In the genomic region with DNA sequence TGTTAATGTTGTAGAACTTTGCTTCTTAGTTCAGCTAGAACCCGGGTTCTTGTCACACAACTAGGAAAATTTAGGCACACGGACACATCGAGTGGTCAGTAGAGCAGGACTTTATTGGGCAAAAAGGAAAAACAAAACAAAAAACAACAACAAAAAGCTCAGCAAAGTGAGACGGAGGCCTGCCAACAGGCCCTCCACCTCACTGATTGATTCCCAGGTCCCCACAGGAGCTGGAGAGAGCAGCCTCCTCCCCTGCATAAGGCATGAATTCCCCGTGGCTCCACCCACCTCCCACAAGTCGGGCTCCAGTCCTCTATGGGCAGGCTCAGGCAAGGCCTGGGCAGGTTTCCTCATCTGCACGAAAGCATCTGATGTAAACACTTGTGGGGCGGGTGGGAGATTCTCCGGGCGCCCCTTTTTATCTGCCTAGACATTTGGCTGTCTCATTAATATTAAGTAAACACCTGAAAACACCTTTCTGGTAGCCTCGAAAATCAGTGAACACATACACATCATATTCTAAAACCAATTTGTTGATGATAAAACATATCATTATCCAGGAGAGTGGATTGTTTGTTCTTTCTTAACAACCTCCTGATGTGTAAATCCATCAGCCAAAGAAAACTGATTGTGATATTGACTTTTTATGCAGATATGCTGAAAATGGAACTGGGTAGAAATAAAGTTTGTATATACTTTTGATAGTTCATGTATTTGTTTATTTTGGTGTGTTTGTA, we compare ENCODE assay signal across 1 cellular context.
TF ChIP-seq lines count a peak whose summit lies in the region.

No MANE protein-coding gene starts in this region.

TF ChIP-seq in HEK293, 187 proteins besides CTCF, POLR2A, EP300 and RAD21 (continued from another document):
- TF ChIP-seq, protein P1, sequence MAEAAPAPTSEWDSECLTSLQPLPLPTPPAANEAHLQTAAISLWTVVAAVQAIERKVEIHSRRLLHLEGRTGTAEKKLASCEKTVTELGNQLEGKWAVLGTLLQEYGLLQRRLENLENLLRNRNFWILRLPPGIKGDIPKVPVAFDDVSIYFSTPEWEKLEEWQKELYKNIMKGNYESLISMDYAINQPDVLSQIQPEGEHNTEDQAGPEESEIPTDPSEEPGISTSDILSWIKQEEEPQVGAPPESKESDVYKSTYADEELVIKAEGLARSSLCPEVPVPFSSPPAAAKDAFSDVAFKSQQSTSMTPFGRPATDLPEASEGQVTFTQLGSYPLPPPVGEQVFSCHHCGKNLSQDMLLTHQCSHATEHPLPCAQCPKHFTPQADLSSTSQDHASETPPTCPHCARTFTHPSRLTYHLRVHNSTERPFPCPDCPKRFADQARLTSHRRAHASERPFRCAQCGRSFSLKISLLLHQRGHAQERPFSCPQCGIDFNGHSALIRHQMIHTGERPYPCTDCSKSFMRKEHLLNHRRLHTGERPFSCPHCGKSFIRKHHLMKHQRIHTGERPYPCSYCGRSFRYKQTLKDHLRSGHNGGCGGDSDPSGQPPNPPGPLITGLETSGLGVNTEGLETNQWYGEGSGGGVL (tag by site-specific recombination; IDR thresholded peaks at IDR 0.05) = no peak
- TF ChIP-seq GLIS1 (tag by site-specific recombination; IDR thresholded peaks at IDR 0.05) (peak; percentile 8; the same call in 1 of the 2 replicates), ZNF174 (tag by site-specific recombination; IDR thresholded peaks at IDR 0.05) (no peak), ZSCAN18 (tag by site-specific recombination; IDR thresholded peaks at IDR 0.05) (no peak), ZNF558 (tag by site-specific recombination; IDR thresholded peaks at IDR 0.05) (no peak), BCL11B (tag by site-specific recombination; IDR thresholded peaks at IDR 0.05; ENCODE audit: low read depth) (no peak), IKZF3 (tag by site-specific recombination; IDR thresholded peaks at IDR 0.05) (peak; percentile 49), GLIS2 (tag by site-specific recombination; IDR thresholded peaks at IDR 0.05) (peak; percentile 56), REPIN1 (tag by site-specific recombination; IDR thresholded peaks at IDR 0.05; ENCODE audit: low read depth) (no peak), ZEB2 (tag by site-specific recombination; IDR thresholded peaks at IDR 0.05) (0 out of 2 replicates have a peak, but pooled peaks have one; percentile 18), EGR2 (tag by site-specific recombination; IDR thresholded peaks at IDR 0.05; ENCODE audit: low read depth) (peak; percentile 35; the same call in 1 of the 2 replicates), GFI1B (tag by site-specific recombination; IDR thresholded peaks at IDR 0.05) (no peak), ZNF660 (tag by site-specific recombination; IDR thresholded peaks at IDR 0.05) (peak; percentile 93), ZNF785 (tag by site-specific recombination; IDR thresholded peaks at IDR 0.05) (no peak), ZNF670 (tag by site-specific recombination; IDR thresholded peaks at IDR 0.05; ENCODE audit: low read depth) (no peak), ZNF335 (tag by site-specific recombination; conservative IDR thresholded peaks at IDR 0.05) (peak; percentile 91), ZFP41 (tag by site-specific recombination; IDR thresholded peaks at IDR 0.05; ENCODE audit: borderline replicate concordance) (no peak)
- TF ChIP-seq, protein P2, sequence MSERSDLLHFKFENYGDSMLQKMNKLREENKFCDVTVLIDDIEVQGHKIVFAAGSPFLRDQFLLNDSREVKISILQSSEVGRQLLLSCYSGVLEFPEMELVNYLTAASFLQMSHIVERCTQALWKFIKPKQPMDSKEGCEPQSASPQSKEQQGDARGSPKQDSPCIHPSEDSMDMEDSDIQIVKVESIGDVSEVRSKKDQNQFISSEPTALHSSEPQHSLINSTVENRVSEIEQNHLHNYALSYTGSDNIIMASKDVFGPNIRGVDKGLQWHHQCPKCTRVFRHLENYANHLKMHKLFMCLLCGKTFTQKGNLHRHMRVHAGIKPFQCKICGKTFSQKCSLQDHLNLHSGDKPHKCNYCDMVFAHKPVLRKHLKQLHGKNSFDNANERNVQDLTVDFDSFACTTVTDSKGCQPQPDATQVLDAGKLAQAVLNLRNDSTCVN (tag by site-specific recombination; optimal IDR thresholded peaks at IDR 0.05) = no peak
- TF ChIP-seq, protein P3, sequence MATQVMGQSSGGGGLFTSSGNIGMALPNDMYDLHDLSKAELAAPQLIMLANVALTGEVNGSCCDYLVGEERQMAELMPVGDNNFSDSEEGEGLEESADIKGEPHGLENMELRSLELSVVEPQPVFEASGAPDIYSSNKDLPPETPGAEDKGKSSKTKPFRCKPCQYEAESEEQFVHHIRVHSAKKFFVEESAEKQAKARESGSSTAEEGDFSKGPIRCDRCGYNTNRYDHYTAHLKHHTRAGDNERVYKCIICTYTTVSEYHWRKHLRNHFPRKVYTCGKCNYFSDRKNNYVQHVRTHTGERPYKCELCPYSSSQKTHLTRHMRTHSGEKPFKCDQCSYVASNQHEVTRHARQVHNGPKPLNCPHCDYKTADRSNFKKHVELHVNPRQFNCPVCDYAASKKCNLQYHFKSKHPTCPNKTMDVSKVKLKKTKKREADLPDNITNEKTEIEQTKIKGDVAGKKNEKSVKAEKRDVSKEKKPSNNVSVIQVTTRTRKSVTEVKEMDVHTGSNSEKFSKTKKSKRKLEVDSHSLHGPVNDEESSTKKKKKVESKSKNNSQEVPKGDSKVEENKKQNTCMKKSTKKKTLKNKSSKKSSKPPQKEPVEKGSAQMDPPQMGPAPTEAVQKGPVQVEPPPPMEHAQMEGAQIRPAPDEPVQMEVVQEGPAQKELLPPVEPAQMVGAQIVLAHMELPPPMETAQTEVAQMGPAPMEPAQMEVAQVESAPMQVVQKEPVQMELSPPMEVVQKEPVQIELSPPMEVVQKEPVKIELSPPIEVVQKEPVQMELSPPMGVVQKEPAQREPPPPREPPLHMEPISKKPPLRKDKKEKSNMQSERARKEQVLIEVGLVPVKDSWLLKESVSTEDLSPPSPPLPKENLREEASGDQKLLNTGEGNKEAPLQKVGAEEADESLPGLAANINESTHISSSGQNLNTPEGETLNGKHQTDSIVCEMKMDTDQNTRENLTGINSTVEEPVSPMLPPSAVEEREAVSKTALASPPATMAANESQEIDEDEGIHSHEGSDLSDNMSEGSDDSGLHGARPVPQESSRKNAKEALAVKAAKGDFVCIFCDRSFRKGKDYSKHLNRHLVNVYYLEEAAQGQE (tag by site-specific recombination; IDR thresholded peaks at IDR 0.05) = no peak
- TF ChIP-seq, protein P4, sequence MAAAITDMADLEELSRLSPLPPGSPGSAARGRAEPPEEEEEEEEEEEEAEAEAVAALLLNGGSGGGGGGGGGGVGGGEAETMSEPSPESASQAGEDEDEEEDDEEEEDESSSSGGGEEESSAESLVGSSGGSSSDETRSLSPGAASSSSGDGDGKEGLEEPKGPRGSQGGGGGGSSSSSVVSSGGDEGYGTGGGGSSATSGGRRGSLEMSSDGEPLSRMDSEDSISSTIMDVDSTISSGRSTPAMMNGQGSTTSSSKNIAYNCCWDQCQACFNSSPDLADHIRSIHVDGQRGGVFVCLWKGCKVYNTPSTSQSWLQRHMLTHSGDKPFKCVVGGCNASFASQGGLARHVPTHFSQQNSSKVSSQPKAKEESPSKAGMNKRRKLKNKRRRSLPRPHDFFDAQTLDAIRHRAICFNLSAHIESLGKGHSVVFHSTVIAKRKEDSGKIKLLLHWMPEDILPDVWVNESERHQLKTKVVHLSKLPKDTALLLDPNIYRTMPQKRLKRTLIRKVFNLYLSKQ (tag by site-specific recombination; IDR thresholded peaks at IDR 0.05; ENCODE audit: borderline replicate concordance) = no peak
